Comparison of ENCODE assay signal across 8 cellular contexts in genomic region chr12:94148841-94149780, GRCh38. TPM values are rescaled to one million over a fixed set of nuclear protein-coding genes. Genes with fewer than 3 reads are reported as not detected.
DNase-seq lines count a peak whose midpoint lies in the region; ATAC-seq and TF ChIP-seq lines count a peak whose summit lies in the region.

No MANE protein-coding gene starts in this region.

- peak; percentile 81 for DNase-seq in SK-N-SH
- DNase-seq in NCI-H2227 treated with DMSO at 0.1 percent for 48 hours (lab: John Stamatoyannopoulos, UW): peak; percentile 48
- DNase-seq in activated T-helper 1 cell treated with anti-CD3 and anti-CD28 coated beads, Interleukin-12 subunit alpha, Interleukin-12 subunit beta, Interleukin-2, Interleukin-4 antibody, amounts not matched to agents 30 ng/mL and 10 ng/mL and 1 ng/mL, durations not matched to agents 14 hours and 24 hours and 36 hours (ENCODE audit: low spot score): peak; percentile 32
- peak; percentile 52 to 75 (median 69) for DNase-seq in ovary
- no peak for DNase-seq in GM19240 (ENCODE audit: insufficient read length, low spot score)

- peak overlapping the region; percentile 62; the same call in 1 of the 2 replicates for H3K4me2 ChIP-seq in SK-N-SH

- H3K4me3 ChIP-seq in SK-N-SH (ENCODE audit: low read depth in 2 of 2, low read length in 1 of 2) (peak overlapping the region; percentile 39 to 53; a peak in 3 of 4 replicates), gastroesophageal sphincter (peak overlapping the region; percentile 41 to 63), ovary (peak overlapping the region; percentile 60)

- no peak overlapping the region for H2AFZ ChIP-seq in SK-N-SH (ENCODE audit: low read depth)

- TF ChIP-seq RAD21 in SK-N-SH (IDR thresholded peaks at IDR 0.05; ENCODE audit: low read length): no peak

- no peaks in the 10 kb centered on the region for H3K9me3 ChIP-seq in SK-N-SH
- no peaks in the 10 kb centered on the region for H3K9me3 ChIP-seq in gastroesophageal sphincter
- no peaks in the 10 kb centered on the region for H3K9me3 ChIP-seq in ovary

- H3K27me3 ChIP-seq in SK-N-SH (ENCODE audit: insufficient read depth) (peaks cover 59% of the 10 kb centered on the region), gastroesophageal sphincter (peaks cover 66% of the 10 kb centered on the region), ovary (no peaks in the 10 kb centered on the region)

- peaks cover 44% of the 10 kb centered on the region for H3K4me1 Mint-ChIP-seq in activated T-helper 1 cell treated with anti-CD3 and anti-CD28 coated beads, Interleukin-12 subunit alpha, Interleukin-12 subunit beta, Interleukin-2, Interleukin-4 antibody, amounts not matched to agents 30 ng/mL and 10 ng/mL and 1 ng/mL, durations not matched to agents 14 hours and 24 hours and 36 hours (ENCODE audit: low read depth)

- no peaks in the 10 kb centered on the region for H4K20me1 ChIP-seq in SK-N-SH (ENCODE audit: insufficient read depth)

- no peak overlapping the region for H3K9ac ChIP-seq in SK-N-SH

- H3K9me3 Mint-ChIP-seq in activated T-helper 1 cell treated with anti-CD3 and anti-CD28 coated beads, Interleukin-12 subunit alpha, Interleukin-12 subunit beta, Interleukin-2, Interleukin-4 antibody, amounts not matched to agents 30 ng/mL and 10 ng/mL and 1 ng/mL, durations not matched to agents 14 hours and 24 hours and 36 hours: no peaks in the 10 kb centered on the region

- peak overlapping the region; percentile 92 for H3K4me3 Mint-ChIP-seq in activated T-helper 1 cell treated with anti-CD3 and anti-CD28 coated beads, Interleukin-12 subunit alpha, Interleukin-12 subunit beta, Interleukin-2, Interleukin-4 antibody, amounts not matched to agents 30 ng/mL and 10 ng/mL and 1 ng/mL, durations not matched to agents 14 hours and 24 hours and 36 hours

- intact Hi-C loops in activated T-helper 1 cell treated with anti-CD3 and anti-CD28 coated beads, Interleukin-12 subunit alpha, Interleukin-12 subunit beta, Interleukin-2, Interleukin-4 antibody, amounts not matched to agents 30 ng/mL and 10 ng/mL and 1 ng/mL, durations not matched to agents 14 hours and 24 hours and 36 hours (cut with micrococcal nuclease): loop anchor here (1.0 to 10.0 kb wide), 13 partner anchors 20 to 613 kb away; no protein-coding TSS in a partner anchor
- intact Hi-C loops in ovary (cut with DNase I): loop anchor here (5.0 to 10.0 kb wide), 6 partner anchors 113 to 726 kb away; no protein-coding TSS in a partner anchor

- CTCF ChIA-PET in SK-N-SH (lab: Yijun Ruan, JAX): interaction anchor here (0.6 to 4.0 kb wide), 18 partner anchors 9 to 1077 kb away, joined by 3 to 19 read pairs (median 3); no protein-coding TSS in a partner anchor

- no peak overlapping the region for H3K27ac ChIP-seq in SK-N-SH (ENCODE audit: low read depth in 2 of 2, low read length in 1 of 2)
- H3K27ac ChIP-seq in gastroesophageal sphincter: peak overlapping the region in 3 of 4 donors; percentile 32 to 69 (median 57)
- H3K27ac ChIP-seq in ovary: peak overlapping the region in 1 of 2 donors; percentile 72

- 3% methylated on average over 8 of the region's 124 CpGs for WGBS in SK-N-SH (ENCODE audit: low lambda C conversion rate)
- no CpG with 5 or more reads among the region's 124 CpGs for WGBS in gastroesophageal sphincter (ENCODE audit: low coverage in 1 of 2), 2 donors
- WGBS in ovary, 3 donors: 0 to 1% (median 1%) methylated on average over 26 to 124 of the region's 124 CpGs

- TF ChIP-seq CTCF in SK-N-SH (IDR thresholded peaks at IDR 0.05) (peak; percentile 26), gastroesophageal sphincter (IDR thresholded peaks at IDR 0.05) (peak in 1 of 4 experiments; percentile 39), ovary (IDR thresholded peaks at IDR 0.05) (peak in 1 of 3 donors; percentile 54)

- H3K36me3 ChIP-seq in SK-N-SH (replicated peaks in 1 of 2; ENCODE audit: control insufficient read depth in 1 of 2, insufficient read depth in 2 of 2, low read length in 1 of 2) (no peaks in the 10 kb centered on the region), gastroesophageal sphincter (no peaks in the 10 kb centered on the region), ovary (no peaks in the 10 kb centered on the region)

- peak overlapping the region; percentile 55 for H3K27ac Mint-ChIP-seq in activated T-helper 1 cell treated with anti-CD3 and anti-CD28 coated beads, Interleukin-12 subunit alpha, Interleukin-12 subunit beta, Interleukin-2, Interleukin-4 antibody, amounts not matched to agents 30 ng/mL and 10 ng/mL and 1 ng/mL, durations not matched to agents 14 hours and 24 hours and 36 hours

- H3K27me3 Mint-ChIP-seq in activated T-helper 1 cell treated with anti-CD3 and anti-CD28 coated beads, Interleukin-12 subunit alpha, Interleukin-12 subunit beta, Interleukin-2, Interleukin-4 antibody, amounts not matched to agents 30 ng/mL and 10 ng/mL and 1 ng/mL, durations not matched to agents 14 hours and 24 hours and 36 hours (ENCODE audit: insufficient read depth): peaks cover 24% of the 10 kb centered on the region

- no peak for TF ChIP-seq POLR2A in gastroesophageal sphincter (IDR thresholded peaks at IDR 0.05)
- no peak for TF ChIP-seq POLR2A in ovary (IDR thresholded peaks at IDR 0.05)

- peaks cover 15% of the 10 kb centered on the region for H3K36me3 Mint-ChIP-seq in activated T-helper 1 cell treated with anti-CD3 and anti-CD28 coated beads, Interleukin-12 subunit alpha, Interleukin-12 subunit beta, Interleukin-2, Interleukin-4 antibody, amounts not matched to agents 30 ng/mL and 10 ng/mL and 1 ng/mL, durations not matched to agents 14 hours and 24 hours and 36 hours (ENCODE audit: low read depth)

- no peaks in the 10 kb centered on the region for H3F3A ChIP-seq in SK-N-SH (replicated peaks; ENCODE audit: insufficient read depth)

- no peak; the same call in none of the 3 replicates for ATAC-seq in SK-N-SH treated with all-trans-retinoic acid at 6 μM for 48 hours
- peak; percentile 34 for ATAC-seq in HG02798 (IDR thresholded peaks at IDR 0.05; ENCODE audit: poor library complexity, unreplicated experiment)
- peak; percentile 32 for ATAC-seq in gastroesophageal sphincter

- H3K4me1 ChIP-seq in SK-N-SH (ENCODE audit: control insufficient read depth in 1 of 2, insufficient read depth in 2 of 2, low read depth in 1 of 2, low read length in 1 of 2) (peaks cover 0 to 18% of the 10 kb centered on the region in 2 experiments; a peak in 2 of 4 replicates), gastroesophageal sphincter (peaks cover 0 to 40% (median 10%) of the 10 kb centered on the region in 3 donors), ovary (ENCODE audit: insufficient read depth) (peaks cover 1% of the 10 kb centered on the region)

- no peaks in the 10 kb centered on the region for H3K9me2 ChIP-seq in SK-N-SH

- no peaks in the 10 kb centered on the region for H3K79me2 ChIP-seq in SK-N-SH (ENCODE audit: insufficient read depth)

- TF ChIP-seq EP300 in SK-N-SH (IDR thresholded peaks at IDR 0.05; ENCODE audit: borderline replicate concordance in 1 of 2, low read depth in 1 of 2, low read length in 1 of 2): no peak
- TF ChIP-seq EP300 in gastroesophageal sphincter (IDR thresholded peaks at IDR 0.05): no peak
- TF ChIP-seq EP300 in ovary (IDR thresholded peaks at IDR 0.05): no peak

- POLR2A ChIA-PET in SK-N-SH (lab: Yijun Ruan, JAX): no interaction called here

TF ChIP-seq in SK-N-SH, 30 proteins besides CTCF, POLR2A, EP300 and RAD21 (continues in another document):
- TF ChIP-seq MEF2A (IDR thresholded peaks at IDR 0.05; ENCODE audit: borderline replicate concordance, low read depth) (no peak), GABPA (IDR thresholded peaks at IDR 0.05; ENCODE audit: low read depth) (no peak)

TF ChIP-seq in SK-N-SH treated with all-trans-retinoic acid at 6 μM for 48 hours, 23 proteins besides CTCF, POLR2A, EP300 and RAD21:
- no peak for TF ChIP-seq BACH2 (CRISPR knock-in tag; IDR thresholded peaks at IDR 0.05; ENCODE audit: borderline replicate concordance)
- no peak for TF ChIP-seq TOX (CRISPR knock-in tag; IDR thresholded peaks at IDR 0.05; ENCODE audit: borderline replicate concordance)
- no peak for TF ChIP-seq RARB (CRISPR knock-in tag; IDR thresholded peaks at IDR 0.05)
- TF ChIP-seq SNAI2 (CRISPR knock-in tag; IDR thresholded peaks at IDR 0.05): no peak
- TF ChIP-seq PATZ1 (CRISPR knock-in tag; IDR thresholded peaks at IDR 0.05; ENCODE audit: borderline replicate concordance): no peak

RNA-seq across cellular contexts. Expression of gene PLXNC1, which starts 0.7 kb away (rescaled TPM):
- polyA plus RNA-seq in SK-N-SH (2012; rRNA removed): 0.23 and 0.28 TPM in 2 replicates
- polyA plus RNA-seq in SK-N-SH (2012; cell fraction: cytosol; rRNA removed): 0.24 and 0.27 TPM in 2 replicates
- polyA plus RNA-seq in SK-N-SH (2012; cell fraction: nucleus; rRNA removed): 0.28 and 0.50 TPM in 2 replicates
- 18.8 and 22.7 TPM in 2 replicates for total RNA-seq in activated T-helper 1 cell treated with anti-CD3 and anti-CD28 coated beads, Interleukin-12 subunit alpha, Interleukin-12 subunit beta, Interleukin-2, Interleukin-4 antibody, amounts not matched to agents 30 ng/mL and 10 ng/mL and 1 ng/mL, durations not matched to agents 14 hours and 24 hours and 36 hours
- total RNA-seq in gastroesophageal sphincter: 1 to 10 TPM; 4.8 to 6.8 (median 6.2) TPM
- 10 to 100 TPM in 6 of 7 donors, 1 to 10 TPM in 1; 9.8 to 33.7 (median 19.5) TPM for total RNA-seq in ovary
- polyA plus RNA-seq in ovary: 10 to 100 TPM in 1 of 2 donors, 1 to 10 TPM in 1; 8.2 to 13.9 TPM

Comparison
In these comparisons a context has a peak if more than half of its experiments do, and no peak if none do; other contexts are left out.
1. H3K27ac ChIP-seq: peak in gastroesophageal sphincter (3 of 4); none in SK-N-SH (0 of 2).
2. Peak in every context shown above with its lines, with median percentiles within 50 percentile points of each other: H3K4me3 ChIP-seq.